In genomic region chr6:166269301-166270039, GRCh38 we compare ENCODE assay signal across 27 cellular contexts. TPM values are rescaled to one million over a fixed set of nuclear protein-coding genes. Genes with fewer than 3 reads are reported as not detected.
"Had no signal": no experiment of that assay in that cellular context is flagged by ENCODE, and none has a peak within 500 bp of the region (broad histone marks: within the 10 kb centered on the region; RNA-seq: fewer than 3 reads in every experiment).

No MANE protein-coding gene starts in this region.

- H3K27me3 ChIP-seq: right atrium auricular region, upper lobe of left lung had no signal

- H3K4me1 ChIP-seq: gastrocnemius medialis, lower lobe of right lung, prostate gland, right atrium auricular region, spleen, tibial nerve, upper lobe of left lung had no signal

- H3K36me3 ChIP-seq: gastrocnemius medialis, lower lobe of right lung, prostate gland, right atrium auricular region, spleen, thoracic aorta, tibial nerve, upper lobe of left lung had no signal

- ATAC-seq: gastrocnemius medialis; left ventricle myocardium superior; lower lobe of right lung; mucosa of descending colon; stimulated activated naive B cell treated with anti-CD40 and anti-IgM and Interleukin-4, amounts not matched to agents 10 μg/mL and 1 μg/mL and 100 μg/mL, for 72 hours had no signal

- H3K27ac ChIP-seq: dorsolateral prefrontal cortex, gastrocnemius medialis, lower lobe of right lung, prostate gland, right atrium auricular region, skin epidermis, spleen, thoracic aorta, tibial nerve, upper lobe of left lung had no signal

- H3K27me3 Mint-ChIP-seq: stimulated activated naive CD8-positive, alpha-beta T cell treated with anti-CD3 and anti-CD28 coated beads, Interleukin-15, Interleukin-2, amounts not matched to agents 100 ng/mL and 50 ng/mL, for 24 hours had no signal

- H3K36me3 Mint-ChIP-seq: mesothelial cell of epicardium; naive B cell; natural killer cell treated with Interleukin-12 subunit alpha and Interleukin-12 subunit beta and Interleukin-15 and Interleukin-18, amount 100 ng/mL, for 72 hours; stimulated activated naive B cell treated with anti-CD40 and anti-IgM and Interleukin-4, amounts not matched to agents 10 μg/mL and 1 μg/mL and 100 μg/mL, for 72 hours had no signal

- H3K9me3 Mint-ChIP-seq: mesothelial cell of epicardium; naive B cell; natural killer cell treated with Interleukin-12 subunit alpha and Interleukin-12 subunit beta and Interleukin-15 and Interleukin-18, amount 100 ng/mL, for 72 hours; neural crest cell; stimulated activated naive B cell treated with anti-CD40 and anti-IgM and Interleukin-4, amounts not matched to agents 10 μg/mL and 1 μg/mL and 100 μg/mL, for 72 hours; stimulated activated naive CD8-positive, alpha-beta T cell treated with anti-CD3 and anti-CD28 coated beads, Interleukin-15, Interleukin-2, amounts not matched to agents 100 ng/mL and 50 ng/mL, for 24 hours had no signal

- H3K4me1 Mint-ChIP-seq: mesothelial cell of epicardium, naive B cell, neural crest cell had no signal

- FAIRE-seq: colon, keratinocyte, urothelium cell line had no signal

- H3K4me3 Mint-ChIP-seq: mesothelial cell of epicardium; natural killer cell treated with Interleukin-12 subunit alpha and Interleukin-12 subunit beta and Interleukin-15 and Interleukin-18, amount 100 ng/mL, for 72 hours; neural crest cell; stimulated activated naive B cell treated with anti-CD40 and anti-IgM and Interleukin-4, amounts not matched to agents 10 μg/mL and 1 μg/mL and 100 μg/mL, for 72 hours; stimulated activated naive CD8-positive, alpha-beta T cell treated with anti-CD3 and anti-CD28 coated beads, Interleukin-15, Interleukin-2, amounts not matched to agents 100 ng/mL and 50 ng/mL, for 24 hours had no signal

- DNase-seq: dorsolateral prefrontal cortex; effector CD4-positive, alpha-beta T cell; foreskin fibroblast; gastrocnemius medialis; left ventricle myocardium superior; lower lobe of right lung; mucosa of descending colon; naive B cell; spleen; stimulated activated CD4-positive, alpha-beta T cell treated with anti-CD3 and anti-CD28 coated beads, Interleukin-4, amount 100 ng/mL, for 4 hours; stimulated activated naive B cell treated with anti-CD40 and anti-IgM and Interleukin-4, amounts not matched to agents 10 μg/mL and 1 μg/mL and 100 μg/mL, for 72 hours; upper lobe of left lung had no signal

- H3K9me3 ChIP-seq: gastrocnemius medialis, lower lobe of right lung, mucosa of descending colon, prostate gland, right atrium auricular region, spleen, thoracic aorta, tibial nerve, upper lobe of left lung had no signal

- H3K4me3 ChIP-seq: dorsolateral prefrontal cortex, gastrocnemius medialis, lower lobe of right lung, mucosa of descending colon, prostate gland, right atrium auricular region, skin epidermis, spleen, thoracic aorta, tibial nerve, upper lobe of left lung had no signal

RNA-seq across cellular contexts. Expression of gene PRR18, which starts 38.7 kb away (rescaled TPM):
- total RNA-seq: gastrocnemius medialis; glomerular endothelial cell; left ventricle myocardium superior; natural killer cell treated with Interleukin-12 subunit alpha and Interleukin-12 subunit beta and Interleukin-15 and Interleukin-18, amount 100 ng/mL, for 72 hours; osteoblast; right atrium auricular region; thoracic aorta had no signal
- polyA plus RNA-seq: esophagus, keratinocyte had no signal
